ENCODE assay signal across 8 cellular contexts in genomic region chr1:232628335-232629214, GRCh38. TPM values are rescaled to one million over a fixed set of nuclear protein-coding genes. Genes with fewer than 3 reads are reported as not detected.
DNase-seq lines count a peak whose midpoint lies in the region; ATAC-seq, FAIRE-seq and TF ChIP-seq lines count a peak whose summit lies in the region.

No MANE protein-coding gene starts in this region.

- no peaks in the 10 kb centered on the region for H3K9me3 Mint-ChIP-seq in brain

- intact Hi-C loops in kidney (cut with DNase I) = no loop called here

- H3K9ac ChIP-seq in kidney (ENCODE audit: low read length in 2 of 2) (peak overlapping the region; percentile 54 to 68), stomach smooth muscle (ENCODE audit: low read length in 2 of 2) (peak overlapping the region; percentile 58 to 68)

- peak overlapping the region; percentile 97 to 99 (median 99) for H3K4me3 Mint-ChIP-seq in brain

- ATAC-seq in GM18861 (IDR thresholded peaks at IDR 0.05; ENCODE audit: unreplicated experiment) = no peak

- H3K27ac Mint-ChIP-seq in brain = peak overlapping the region; percentile 87 to 98 (median 94)

- H3K4me1 ChIP-seq in kidney (ENCODE audit: control insufficient read depth in 1 of 2, insufficient read depth in 1 of 2, low read depth in 1 of 2, low read length in 2 of 2) (no peaks in the 10 kb centered on the region), stomach smooth muscle (ENCODE audit: control insufficient read depth, insufficient read depth, low read length) (peaks cover 4% of the 10 kb centered on the region)

- H3K27ac ChIP-seq in kidney (ENCODE audit: low read depth in 2 of 2, low read length in 2 of 2) = peak overlapping the region; percentile 5 to 32
- H3K27ac ChIP-seq in stomach smooth muscle (ENCODE audit: low read length) = no peak overlapping the region

- H3K36me3 ChIP-seq in kidney (ENCODE audit: control insufficient read depth in 1 of 2, insufficient read depth in 2 of 2, low read length in 2 of 2) (no peaks in the 10 kb centered on the region), stomach smooth muscle (ENCODE audit: control insufficient read depth in 2 of 2, insufficient read depth in 2 of 2, low read length in 2 of 2) (no peaks in the 10 kb centered on the region)

- H3K4me1 Mint-ChIP-seq in brain = peaks cover 54% of the 10 kb centered on the region

- H3K27me3 Mint-ChIP-seq in brain = peaks cover 16% of the 10 kb centered on the region

- H3K9me3 ChIP-seq in kidney (ENCODE audit: control insufficient read depth in 1 of 2, low read length in 2 of 2) = no peaks in the 10 kb centered on the region
- no peaks in the 10 kb centered on the region for H3K9me3 ChIP-seq in stomach smooth muscle (ENCODE audit: control insufficient read depth in 2 of 2, low read length in 2 of 2)

- H3K36me3 Mint-ChIP-seq in brain = no peaks in the 10 kb centered on the region

- DNase-seq in NCI-H82 (lab: John Stamatoyannopoulos, UW) (peak; percentile 22), NCI-H82 treated with DMSO at 0.1 percent for 48 hours (lab: John Stamatoyannopoulos, UW; ENCODE audit: unreplicated experiment) (no peak), NCI-H460 (ENCODE audit: extremely low read depth, low read depth) (peak; percentile 30), kidney (no peak), HuH-7.5 (ENCODE audit: low spot score) (no peak)

- FAIRE-seq in kidney (lab: Jason Lieb, UNC) = peak; percentile 60

- peak; percentile 41 to 55 for TF ChIP-seq CTCF in brain (conservative IDR thresholded peaks at IDR 0.05)
- peak; percentile 19 for TF ChIP-seq CTCF in kidney (IDR thresholded peaks at IDR 0.05; ENCODE audit: borderline replicate concordance, extremely low read depth, insufficient read depth)

- H3K27me3 ChIP-seq in stomach smooth muscle (ENCODE audit: control insufficient read depth in 1 of 2, insufficient read depth in 2 of 2, low read length in 2 of 2) = no peaks in the 10 kb centered on the region

- H3K4me3 ChIP-seq in kidney (ENCODE audit: low read length in 2 of 2) (peak overlapping the region; percentile 69 to 73), stomach smooth muscle (ENCODE audit: low read length in 2 of 2) (peak overlapping the region; percentile 60 to 80)

RNA-seq across cellular contexts. Expression of gene SIPA1L2, which starts 1.4 kb away (rescaled TPM):
- total RNA-seq in NCI-H460 (2014; rRNA removed; shearing (Covaris generic)) = 8.9 TPM in 2 replicates
- polyA plus RNA-seq in NCI-H460 (2014; cell fraction: nucleus; rRNA removed) = 5.0 and 6.0 TPM in 2 replicates
- polyA plus RNA-seq in brain (ENCODE audit: insufficient read depth, low read depth, low replicate concordance) (24.5 TPM), kidney (ENCODE audit: insufficient read depth, low read depth, low replicate concordance) (4.0 TPM)
- 20.2 TPM for total RNA-seq in kidney

Comparison
In these comparisons a context has a peak if more than half of its experiments do, and no peak if none do; other contexts are left out.
1. DNase-seq: peak in NCI-H82 (single experiment) and NCI-H460 (single experiment); none in NCI-H82 treated with DMSO at 0.1 percent for 48 hours (single experiment), kidney (single experiment) and HuH-7.5 (single experiment).